Comparison of ENCODE assay signal across 8 cellular contexts in the genomic region with DNA sequence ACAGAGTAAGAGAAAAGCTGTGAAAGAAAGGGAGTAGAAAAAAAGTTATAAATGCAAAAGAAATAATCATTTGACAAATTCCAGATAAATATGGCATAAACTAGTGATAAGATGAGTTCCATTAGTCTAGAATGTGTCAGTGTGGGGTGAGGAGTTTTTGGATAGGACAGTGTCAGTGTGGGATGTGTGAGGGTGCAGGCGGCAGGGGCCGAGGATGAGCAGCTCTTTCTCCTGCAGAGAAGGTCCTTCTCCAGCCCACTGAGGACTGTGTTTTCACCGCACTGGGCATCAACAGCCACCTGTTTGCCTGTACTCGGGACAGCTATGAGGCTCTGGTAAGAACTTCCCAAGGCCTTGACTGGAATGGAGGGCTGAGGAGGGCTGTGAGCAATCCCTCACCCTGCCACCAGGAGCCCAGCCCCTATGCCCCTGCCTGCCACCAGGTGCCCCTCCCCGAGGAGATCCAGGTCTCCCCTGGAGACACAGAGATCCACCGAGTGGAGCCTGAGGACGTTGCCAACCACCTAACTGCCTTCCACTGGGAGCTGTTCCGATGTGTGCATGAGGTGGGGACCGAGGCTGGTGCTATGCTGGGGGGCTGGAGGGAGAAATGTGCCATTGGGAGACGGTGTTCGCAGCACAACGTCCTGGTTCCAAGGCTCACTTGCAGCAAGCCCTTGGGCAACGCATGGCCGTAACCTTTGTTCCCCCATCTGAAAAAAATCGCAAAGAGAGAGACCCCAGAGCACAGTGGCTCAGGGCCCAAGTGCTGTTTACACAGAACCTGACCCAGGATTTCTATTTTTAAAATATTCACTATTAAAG. TPM values are rescaled to one million over a fixed set of nuclear protein-coding genes. Genes with fewer than 3 reads are reported as not detected.
DNase-seq lines count a peak whose midpoint lies in the region; ATAC-seq and TF ChIP-seq lines count a peak whose summit lies in the region.

No MANE protein-coding gene starts in this region.

- no peaks in the 10 kb centered on the region for H3K9me2 ChIP-seq in SK-N-SH

- H3K4me1 ChIP-seq in cardiac muscle cell (ENCODE audit: low read depth): no peaks in the 10 kb centered on the region
- peaks cover 4 to 26% of the 10 kb centered on the region in 2 experiments; a peak in 3 of 4 replicates for H3K4me1 ChIP-seq in SK-N-SH (ENCODE audit: control insufficient read depth in 1 of 2, insufficient read depth in 2 of 2, low read depth in 1 of 2, low read length in 1 of 2)
- H3K4me1 ChIP-seq in osteoblast (ENCODE audit: insufficient read depth, low read length): peaks cover 10% of the 10 kb centered on the region

- no peak for ATAC-seq in Right ventricle myocardium superior (ENCODE audit: poor library complexity)

- H3K4me3 ChIP-seq in cardiac muscle cell: no peak overlapping the region
- H3K4me3 ChIP-seq in SK-N-SH (ENCODE audit: low read depth in 2 of 2, low read length in 1 of 2): no peak overlapping the region; a peak in 1 of 4 replicates
- H3K4me3 ChIP-seq in osteoblast (ENCODE audit: insufficient read depth, low read length): no peak overlapping the region

- intact Hi-C loops in Right ventricle myocardium superior (cut with DNase I): no loop called here

- H3K27ac ChIP-seq in cardiac muscle cell (no peak overlapping the region), SK-N-SH (ENCODE audit: low read depth in 2 of 2, low read length in 1 of 2) (no peak overlapping the region), osteoblast (ENCODE audit: low read depth, low read length) (no peak overlapping the region)

- H3K36me3 ChIP-seq in cardiac muscle cell (no peaks in the 10 kb centered on the region), SK-N-SH (replicated peaks in 1 of 2; ENCODE audit: control insufficient read depth in 1 of 2, insufficient read depth in 2 of 2, low read length in 1 of 2) (no peaks in the 10 kb centered on the region), osteoblast (ENCODE audit: insufficient read depth, low read length) (peaks cover 5% of the 10 kb centered on the region)

- H2AFZ ChIP-seq in SK-N-SH (ENCODE audit: low read depth) (no peak overlapping the region), osteoblast (ENCODE audit: low read length) (no peak overlapping the region)

- DNase-seq in cardiac muscle cell (ENCODE audit: low read depth in 1 of 2, low spot score in 1 of 2): peak in 1 of 2 donors; percentile 34
- DNase-seq in Right ventricle myocardium superior: no peak
- DNase-seq in SK-N-SH: peak; percentile 83
- DNase-seq in dermis blood vessel endothelial cell: peak; percentile 63
- DNase-seq in osteoblast (ENCODE audit: insufficient read length, low spot score, missing footprints): peak; percentile 84
- no peak for DNase-seq in AG20443 (ENCODE audit: low spot score)
- DNase-seq in KG1 (lab: John Stamatoyannopoulos, UW): no peak
- no peak for DNase-seq in NCI-H1417 (lab: John Stamatoyannopoulos, UW)

- no peaks in the 10 kb centered on the region for H3K79me2 ChIP-seq in SK-N-SH (ENCODE audit: insufficient read depth)
- H3K79me2 ChIP-seq in osteoblast (ENCODE audit: insufficient read depth, low read length): no peaks in the 10 kb centered on the region

- POLR2A ChIA-PET in SK-N-SH (lab: Yijun Ruan, JAX): interaction anchor here (1.0 to 1.5 kb wide), 4 partner anchors 7 to 98 kb away, joined by 3 to 8 read pairs (median 4); partner anchors contain the start of gene CDC6

- no peak for TF ChIP-seq EP300 in SK-N-SH (IDR thresholded peaks at IDR 0.05; ENCODE audit: borderline replicate concordance in 1 of 2, low read depth in 1 of 2, low read length in 1 of 2)

- H3K9me3 ChIP-seq in cardiac muscle cell (ENCODE audit: low read depth): no peaks in the 10 kb centered on the region
- no peaks in the 10 kb centered on the region for H3K9me3 ChIP-seq in SK-N-SH
- no peaks in the 10 kb centered on the region for H3K9me3 ChIP-seq in osteoblast (ENCODE audit: low read depth, low read length)

- H3K9ac ChIP-seq in SK-N-SH: no peak overlapping the region

- no peaks in the 10 kb centered on the region for H4K20me1 ChIP-seq in SK-N-SH (ENCODE audit: insufficient read depth)
- no peaks in the 10 kb centered on the region for H4K20me1 ChIP-seq in osteoblast (ENCODE audit: insufficient read depth, low read length)

- WGBS in SK-N-SH (ENCODE audit: low lambda C conversion rate): 79% methylated on average over 13 of the region's 15 CpGs

- CTCF ChIA-PET in SK-N-SH (lab: Yijun Ruan, JAX): interaction anchor here (0.7 to 6.0 kb wide), 28 partner anchors 10 to 343 kb away, joined by 3 to 94 read pairs (median 6); partner anchors contain the start of genes CSF3, NR1D1, PSMD3 and RAPGEFL1

- H3K4me2 ChIP-seq in SK-N-SH: no peak overlapping the region
- H3K4me2 ChIP-seq in osteoblast (ENCODE audit: insufficient read depth, low read length): peak overlapping the region; percentile 82

- TF ChIP-seq RAD21 in SK-N-SH (IDR thresholded peaks at IDR 0.05; ENCODE audit: low read length): no peak

- TF ChIP-seq CTCF in cardiac muscle cell (IDR thresholded peaks at IDR 0.05; ENCODE audit: low read depth, low read length) (peak; percentile 33), SK-N-SH (IDR thresholded peaks at IDR 0.05) (peak; percentile 50; the same call in 1 of the 2 replicates), osteoblast (IDR thresholded peaks at IDR 0.05; ENCODE audit: extremely low read depth, low read depth, low read length) (peak; percentile 34)

- peaks cover 4% of the 10 kb centered on the region for H3F3A ChIP-seq in SK-N-SH (replicated peaks; ENCODE audit: insufficient read depth)

- H3K27me3 ChIP-seq in cardiac muscle cell: no peaks in the 10 kb centered on the region
- H3K27me3 ChIP-seq in SK-N-SH (ENCODE audit: insufficient read depth): no peaks in the 10 kb centered on the region
- no peaks in the 10 kb centered on the region for H3K27me3 ChIP-seq in osteoblast (ENCODE audit: insufficient read depth, low read length)

TF ChIP-seq in SK-N-SH, 30 proteins besides CTCF, POLR2A, EP300 and RAD21 (continues in another document):
- TF ChIP-seq TEAD4 (IDR thresholded peaks at IDR 0.05; ENCODE audit: borderline replicate concordance, insufficient read depth) (no peak), SIN3A (IDR thresholded peaks at IDR 0.05; ENCODE audit: borderline replicate concordance, low read depth, low read length) (no peak), MEF2A (IDR thresholded peaks at IDR 0.05; ENCODE audit: borderline replicate concordance, low read depth) (no peak), FOXM1 (IDR thresholded peaks at IDR 0.05; ENCODE audit: low read depth) (no peak), JUND (IDR thresholded peaks at IDR 0.05) (no peak), ELF1 (IDR thresholded peaks at IDR 0.05) (no peak), RXRA (IDR thresholded peaks at IDR 0.05; ENCODE audit: borderline replicate concordance, low read depth) (no peak), GABPA (IDR thresholded peaks at IDR 0.05; ENCODE audit: low read depth) (no peak), FOXJ3 (CRISPR knock-in tag; IDR thresholded peaks at IDR 0.05) (no peak), SMC3 (IDR thresholded peaks at IDR 0.05; ENCODE audit: low read depth, low read length) (no peak), FOSL2 (IDR thresholded peaks at IDR 0.05; ENCODE audit: borderline replicate concordance, low read depth) (no peak), POLR2AphosphoS5 (IDR thresholded peaks at IDR 0.05; ENCODE audit: low read depth, low read length) (no peak)
- TF ChIP-seq, protein P1, sequence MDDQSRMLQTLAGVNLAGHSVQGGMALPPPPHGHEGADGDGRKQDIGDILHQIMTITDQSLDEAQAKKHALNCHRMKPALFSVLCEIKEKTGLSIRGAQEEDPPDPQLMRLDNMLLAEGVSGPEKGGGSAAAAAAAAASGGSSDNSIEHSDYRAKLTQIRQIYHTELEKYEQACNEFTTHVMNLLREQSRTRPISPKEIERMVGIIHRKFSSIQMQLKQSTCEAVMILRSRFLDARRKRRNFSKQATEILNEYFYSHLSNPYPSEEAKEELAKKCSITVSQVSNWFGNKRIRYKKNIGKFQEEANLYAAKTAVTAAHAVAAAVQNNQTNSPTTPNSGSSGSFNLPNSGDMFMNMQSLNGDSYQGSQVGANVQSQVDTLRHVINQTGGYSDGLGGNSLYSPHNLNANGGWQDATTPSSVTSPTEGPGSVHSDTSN (IDR thresholded peaks at IDR 0.05): no peak
- TF ChIP-seq, protein P2, sequence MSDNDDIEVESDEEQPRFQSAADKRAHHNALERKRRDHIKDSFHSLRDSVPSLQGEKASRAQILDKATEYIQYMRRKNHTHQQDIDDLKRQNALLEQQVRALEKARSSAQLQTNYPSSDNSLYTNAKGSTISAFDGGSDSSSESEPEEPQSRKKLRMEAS (IDR thresholded peaks at IDR 0.05; ENCODE audit: low read depth): no peak

RNA-seq across cellular contexts. Expression of gene RAPGEFL1, which starts 13.1 kb away (rescaled TPM):
- total RNA-seq in cardiac muscle cell (7.1 and 12.2 TPM in 2 replicates), Right ventricle myocardium superior (2.7 TPM), dermis blood vessel endothelial cell (1.4 and 1.9 TPM in 2 replicates), osteoblast (1.4 and 2.1 TPM in 2 replicates)
- polyA plus RNA-seq in cardiac muscle cell (10.1 and 10.6 TPM in 2 replicates), SK-N-SH (2012; rRNA removed) (5.9 and 6.0 TPM in 2 replicates)
- polyA plus RNA-seq in SK-N-SH (2012; cell fraction: cytosol; rRNA removed): 2.0 and 2.3 TPM in 2 replicates
- polyA plus RNA-seq in SK-N-SH (2012; cell fraction: nucleus; rRNA removed): 33.2 and 55.8 TPM in 2 replicates

RNA-seq across cellular contexts. Expression of gene WIPF2, which starts 28.7 kb away (rescaled TPM):
- total RNA-seq in cardiac muscle cell: 7.1 and 9.5 TPM in 2 replicates
- polyA plus RNA-seq in cardiac muscle cell: 20.0 and 21.8 TPM in 2 replicates
- 11.8 TPM for total RNA-seq in Right ventricle myocardium superior
- 5.9 and 6.8 TPM in 2 replicates for polyA plus RNA-seq in SK-N-SH (2012; rRNA removed)
- polyA plus RNA-seq in SK-N-SH (2012; cell fraction: cytosol; rRNA removed): 6.2 and 6.6 TPM in 2 replicates
- polyA plus RNA-seq in SK-N-SH (2012; cell fraction: nucleus; rRNA removed): 8.3 and 9.1 TPM in 2 replicates
- 8.5 and 15.5 TPM in 2 replicates for total RNA-seq in dermis blood vessel endothelial cell
- 8.0 and 8.5 TPM in 2 replicates for total RNA-seq in osteoblast

RNA-seq across cellular contexts. Expression of gene CASC3, which starts 50.1 kb away (rescaled TPM):
- total RNA-seq in cardiac muscle cell (32.5 and 49.9 TPM in 2 replicates), Right ventricle myocardium superior (45.9 TPM), dermis blood vessel endothelial cell (26.4 and 31.6 TPM in 2 replicates), osteoblast (40.7 and 45.2 TPM in 2 replicates)
- polyA plus RNA-seq in cardiac muscle cell (54.6 and 95.1 TPM in 2 replicates), SK-N-SH (2012; rRNA removed) (28.0 and 30.4 TPM in 2 replicates)
- polyA plus RNA-seq in SK-N-SH (2012; cell fraction: cytosol; rRNA removed): 20.8 and 21.3 TPM in 2 replicates
- polyA plus RNA-seq in SK-N-SH (2012; cell fraction: nucleus; rRNA removed): 74.7 and 122 TPM in 2 replicates

Comparison
In these comparisons a context has a peak if more than half of its experiments do, and no peak if none do; other contexts are left out.
1. DNase-seq: peak in SK-N-SH (single experiment), dermis blood vessel endothelial cell (single experiment) and osteoblast (single experiment); none in Right ventricle myocardium superior (single experiment), AG20443 (single experiment), KG1 (single experiment) and NCI-H1417 (0 of 3).
2. Peak in every context shown above with its lines, with median percentiles within 50 percentile points of each other: CTCF ChIP-seq.